Comparison of ENCODE assay signal across 18 cellular contexts in genomic region chr4:14831447-14831846, GRCh38.
DNase-seq lines count a peak whose midpoint lies in the region; ATAC-seq, FAIRE-seq and TF ChIP-seq lines count a peak whose summit lies in the region.
"Had no signal": no experiment of that assay in that cellular context is flagged by ENCODE, and none has a peak within 500 bp of the region (broad histone marks: within the 10 kb centered on the region; RNA-seq: fewer than 3 reads in every experiment).

No MANE protein-coding gene starts in this region.

- ATAC-seq in left colon = peak; percentile 11
- ATAC-seq in sciatic nerve = no peak

- no peak for TF ChIP-seq POLR2A in breast epithelium (IDR thresholded peaks at IDR 0.05)

- peaks cover 0 to 4% of the 10 kb centered on the region in 2 donors for H3K4me1 ChIP-seq in breast epithelium
- H3K4me1 ChIP-seq in A673 (ENCODE audit: insufficient read depth, low read length, poor library complexity, severe bottlenecking) = no peaks in the 10 kb centered on the region
- H3K4me1 ChIP-seq: BLaER1 treated with 17β-estradiol and CSF1 and Interleukin-3, amounts not matched to agents 10 nM and 100 nM; SJCRH30 had no signal

- peaks cover 4% of the 10 kb centered on the region for H3K36me3 Mint-ChIP-seq in MCF 10A (ENCODE audit: insufficient read depth, unreplicated experiment)
- no peaks in the 10 kb centered on the region for H3K36me3 Mint-ChIP-seq in mesothelial cell of epicardium
- H3K36me3 Mint-ChIP-seq: CD8-positive, alpha-beta memory T cell had no signal

- no peak for FAIRE-seq in bronchial epithelial cell (lab: Jason Lieb, UNC)
- FAIRE-seq: A204.1 had no signal

- H3K4me3 Mint-ChIP-seq in MCF 10A (ENCODE audit: unreplicated experiment) (no peak overlapping the region), mesothelial cell of epicardium (no peak overlapping the region)
- H3K4me3 Mint-ChIP-seq: CD8-positive, alpha-beta memory T cell; H9 had no signal

- intact Hi-C loops in MCF 10A (cut with micrococcal nuclease) = no loop called here
- intact Hi-C loops in breast epithelium (cut with DNase I; ENCODE audit: low total_unique reads) = no loop called here
- intact Hi-C loops in left colon (cut with DNase I, micrococcal nuclease) = no loop called here
- intact Hi-C loops in A673 (cut with micrococcal nuclease; ENCODE audit: unreplicated experiment) = no loop called here
- intact Hi-C loops in sciatic nerve (cut with DNase I) = no loop called here

- POLR2A ChIA-PET in MCF 10A (lab: Yijun Ruan, JAX) = no interaction called here
- POLR2A ChIA-PET in A673 (lab: Charles Lee; ENCODE audit: low non-redundant PET) = no interaction called here

- H3K4me3 ChIP-seq in breast epithelium = no peak overlapping the region
- H3K4me3 ChIP-seq in bronchial epithelial cell (ENCODE audit: low read depth, low read length) = no peak overlapping the region
- no peak overlapping the region for H3K4me3 ChIP-seq in A673 (ENCODE audit: low read depth, low read length, poor library complexity, severe bottlenecking)
- H3K4me3 ChIP-seq: BLaER1 treated with 17β-estradiol and CSF1 and Interleukin-3, amounts not matched to agents 10 nM and 100 nM; MG63; PC-9; SJCRH30 had no signal

- DNase-seq in MCF 10A (ENCODE audit: unreplicated experiment) (peak; percentile 11), breast epithelium (ENCODE audit: low spot score in 2 of 2) (no peak), bronchial epithelial cell (ENCODE audit: low read depth) (peak; percentile 32), left colon (no peak), mesothelial cell of epicardium (ENCODE audit: low spot score in 2 of 2, unreplicated experiment in 2 of 2) (no peak), A673 (ENCODE audit: low spot score) (no peak), sciatic nerve (ENCODE audit: low spot score) (no peak)
- DNase-seq: CD8-positive, alpha-beta memory T cell; DMS 273 treated with DMSO at 0.1 percent for 48 hours; H9; MG63; NCI-H1092; NCI-H146; NCI-H2081; SJCRH30 had no signal

- no peaks in the 10 kb centered on the region for H3K9me3 Mint-ChIP-seq in MCF 10A (ENCODE audit: unreplicated experiment)
- H3K9me3 Mint-ChIP-seq in mesothelial cell of epicardium = peaks cover 5% of the 10 kb centered on the region
- H3K9me3 Mint-ChIP-seq: CD8-positive, alpha-beta memory T cell had no signal

- BruUV-seq in MCF 10A (replicated peaks; lab: Mats Ljungman, UMichigan) = no TSS peak
- no TSS peak for BruUV-seq in A673 (replicated peaks; lab: Mats Ljungman, UMichigan)

- CTCF ChIA-PET in MCF 10A (lab: Yijun Ruan, JAX) (no interaction called here), A673 (lab: Charles Lee) (no interaction called here)

- H3K27ac ChIP-seq in breast epithelium = no peak overlapping the region
- no peak overlapping the region for H3K27ac ChIP-seq in A673 (ENCODE audit: low read depth, low read length, poor library complexity, severe bottlenecking)
- H3K27ac ChIP-seq: BLaER1 treated with 17β-estradiol and CSF1 and Interleukin-3, amounts not matched to agents 10 nM and 100 nM; PC-9; SJCRH30 had no signal

- H3K9me3 ChIP-seq in breast epithelium (no peaks in the 10 kb centered on the region), A673 (ENCODE audit: low read depth, low read length, poor library complexity, severe bottlenecking) (no peaks in the 10 kb centered on the region)
- H3K9me3 ChIP-seq: BLaER1 treated with 17β-estradiol and CSF1 and Interleukin-3, amounts not matched to agents 10 nM and 100 nM; MG63; SJCRH30 had no signal

- H3K4me1 Mint-ChIP-seq in MCF 10A (ENCODE audit: insufficient read depth, unreplicated experiment) (peaks cover 10% of the 10 kb centered on the region), mesothelial cell of epicardium (peaks cover 3% of the 10 kb centered on the region)
- H3K4me1 Mint-ChIP-seq: CD8-positive, alpha-beta memory T cell; H9 had no signal

- no peak for TF ChIP-seq CTCF in MCF 10A (IDR thresholded peaks at IDR 0.05; ENCODE audit: unreplicated experiment)
- no peak for TF ChIP-seq CTCF in breast epithelium (IDR thresholded peaks at IDR 0.05)
- TF ChIP-seq CTCF in bronchial epithelial cell (IDR thresholded peaks at IDR 0.05; ENCODE audit: insufficient read depth, low read length, severe bottlenecking) = no peak
- TF ChIP-seq CTCF in mesothelial cell of epicardium (IDR thresholded peaks at IDR 0.05; ENCODE audit: unreplicated experiment) = no peak
- no peak for TF ChIP-seq CTCF in A673 (conservative IDR thresholded peaks at IDR 0.05; ENCODE audit: low read depth, low read length)

- H3K36me3 ChIP-seq in breast epithelium (no peaks in the 10 kb centered on the region), bronchial epithelial cell (ENCODE audit: control insufficient read depth, insufficient read depth, low read length) (no peaks in the 10 kb centered on the region), A673 (ENCODE audit: insufficient read depth, low read length, poor library complexity, severe bottlenecking) (no peaks in the 10 kb centered on the region)
- H3K36me3 ChIP-seq: BLaER1 treated with 17β-estradiol and CSF1 and Interleukin-3, amounts not matched to agents 10 nM and 100 nM; MG63; SJCRH30 had no signal

- H3K27me3 ChIP-seq in breast epithelium (no peaks in the 10 kb centered on the region), bronchial epithelial cell (ENCODE audit: control insufficient read depth, insufficient read depth, low read length) (no peaks in the 10 kb centered on the region), A673 (replicated peaks; ENCODE audit: insufficient read depth, low read depth, low read length, poor library complexity) (no peaks in the 10 kb centered on the region)
- H3K27me3 ChIP-seq: BLaER1 treated with 17β-estradiol and CSF1 and Interleukin-3, amounts not matched to agents 10 nM and 100 nM; MG63 had no signal

- H3K27ac Mint-ChIP-seq in MCF 10A (ENCODE audit: low read depth, unreplicated experiment) (no peak overlapping the region), mesothelial cell of epicardium (no peak overlapping the region)
- H3K27ac Mint-ChIP-seq: H9 had no signal

- no peaks in the 10 kb centered on the region for H3K27me3 Mint-ChIP-seq in MCF 10A (ENCODE audit: insufficient read depth, unreplicated experiment)
- no peaks in the 10 kb centered on the region for H3K27me3 Mint-ChIP-seq in mesothelial cell of epicardium (ENCODE audit: low read depth)

Comparison
In these comparisons a context has a peak if more than half of its experiments do, and no peak if none do; other contexts are left out.
1. DNase-seq: peak in MCF 10A (single experiment) and bronchial epithelial cell (single experiment); none in breast epithelium (0 of 2), left colon (0 of 2), mesothelial cell of epicardium (0 of 2), A673 (single experiment) and sciatic nerve (single experiment).